1 cellular context compared by ENCODE assay signal in the genomic region with DNA sequence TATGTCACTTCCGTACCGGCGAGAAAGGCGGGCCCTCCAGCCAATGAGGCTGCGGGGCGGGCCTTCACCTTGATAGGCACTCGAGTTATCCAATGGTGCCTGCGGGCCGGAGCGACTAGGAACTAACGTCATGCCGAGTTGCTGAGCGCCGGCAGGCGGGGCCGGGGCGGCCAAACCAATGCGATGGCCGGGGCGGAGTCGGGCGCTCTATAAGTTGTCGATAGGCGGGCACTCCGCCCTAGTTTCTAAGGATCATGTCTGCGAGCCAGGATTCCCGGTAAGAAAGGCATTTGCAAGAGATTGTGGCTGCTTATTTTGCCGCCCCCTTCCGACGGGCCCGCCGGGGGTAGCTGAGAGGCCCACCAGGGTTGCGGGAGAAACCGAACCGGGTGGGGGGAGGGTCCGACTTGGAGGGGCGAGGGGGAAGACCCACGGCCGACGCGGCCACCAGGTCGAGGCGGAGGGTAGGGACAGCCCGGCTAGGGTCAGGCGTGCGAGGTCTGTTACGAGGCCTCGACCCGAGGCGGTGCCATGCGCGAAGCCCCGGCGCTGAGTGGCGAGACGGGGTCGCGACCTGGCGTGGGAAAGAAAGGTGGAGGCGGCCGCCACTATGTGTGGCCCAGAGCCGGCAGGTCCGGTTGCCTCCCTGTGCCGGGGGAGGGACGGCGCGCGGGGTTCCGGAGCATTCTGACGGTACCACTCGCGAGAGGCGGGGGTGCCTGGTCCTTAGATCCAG.
TF ChIP-seq lines count a peak whose summit lies in the region.

No MANE protein-coding gene starts in this region.

TF ChIP-seq in WTC11, 78 proteins besides CTCF, POLR2A, EP300 and RAD21 (continued from another document):
- TF ChIP-seq, protein P1, sequence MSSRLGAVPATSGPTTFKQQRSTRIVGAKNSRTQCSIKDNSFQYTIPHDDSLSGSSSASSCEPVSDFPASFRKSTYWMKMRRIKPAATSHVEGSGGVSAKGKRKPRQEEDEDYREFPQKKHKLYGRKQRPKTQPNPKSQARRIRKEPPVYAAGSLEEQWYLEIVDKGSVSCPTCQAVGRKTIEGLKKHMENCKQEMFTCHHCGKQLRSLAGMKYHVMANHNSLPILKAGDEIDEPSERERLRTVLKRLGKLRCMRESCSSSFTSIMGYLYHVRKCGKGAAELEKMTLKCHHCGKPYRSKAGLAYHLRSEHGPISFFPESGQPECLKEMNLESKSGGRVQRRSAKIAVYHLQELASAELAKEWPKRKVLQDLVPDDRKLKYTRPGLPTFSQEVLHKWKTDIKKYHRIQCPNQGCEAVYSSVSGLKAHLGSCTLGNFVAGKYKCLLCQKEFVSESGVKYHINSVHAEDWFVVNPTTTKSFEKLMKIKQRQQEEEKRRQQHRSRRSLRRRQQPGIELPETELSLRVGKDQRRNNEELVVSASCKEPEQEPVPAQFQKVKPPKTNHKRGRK (CRISPR knock-in tag; IDR thresholded peaks at IDR 0.05; ENCODE audit: borderline replicate concordance), result no peak
- TF ChIP-seq, protein P2, sequence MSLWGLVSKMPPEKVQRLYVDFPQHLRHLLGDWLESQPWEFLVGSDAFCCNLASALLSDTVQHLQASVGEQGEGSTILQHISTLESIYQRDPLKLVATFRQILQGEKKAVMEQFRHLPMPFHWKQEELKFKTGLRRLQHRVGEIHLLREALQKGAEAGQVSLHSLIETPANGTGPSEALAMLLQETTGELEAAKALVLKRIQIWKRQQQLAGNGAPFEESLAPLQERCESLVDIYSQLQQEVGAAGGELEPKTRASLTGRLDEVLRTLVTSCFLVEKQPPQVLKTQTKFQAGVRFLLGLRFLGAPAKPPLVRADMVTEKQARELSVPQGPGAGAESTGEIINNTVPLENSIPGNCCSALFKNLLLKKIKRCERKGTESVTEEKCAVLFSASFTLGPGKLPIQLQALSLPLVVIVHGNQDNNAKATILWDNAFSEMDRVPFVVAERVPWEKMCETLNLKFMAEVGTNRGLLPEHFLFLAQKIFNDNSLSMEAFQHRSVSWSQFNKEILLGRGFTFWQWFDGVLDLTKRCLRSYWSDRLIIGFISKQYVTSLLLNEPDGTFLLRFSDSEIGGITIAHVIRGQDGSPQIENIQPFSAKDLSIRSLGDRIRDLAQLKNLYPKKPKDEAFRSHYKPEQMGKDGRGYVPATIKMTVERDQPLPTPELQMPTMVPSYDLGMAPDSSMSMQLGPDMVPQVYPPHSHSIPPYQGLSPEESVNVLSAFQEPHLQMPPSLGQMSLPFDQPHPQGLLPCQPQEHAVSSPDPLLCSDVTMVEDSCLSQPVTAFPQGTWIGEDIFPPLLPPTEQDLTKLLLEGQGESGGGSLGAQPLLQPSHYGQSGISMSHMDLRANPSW (CRISPR knock-in tag; conservative IDR thresholded peaks at IDR 0.05; ENCODE audit: low read depth), result no peak
- TF ChIP-seq SMAD3 (CRISPR knock-in tag; IDR thresholded peaks at IDR 0.05; ENCODE audit: borderline replicate concordance), result peak; percentile 9; the same call in 1 of the 2 replicates
- no peak for TF ChIP-seq ZNF423 (CRISPR knock-in tag; IDR thresholded peaks at IDR 0.05)
- TF ChIP-seq RORB (CRISPR knock-in tag; IDR thresholded peaks at IDR 0.05), result peak; percentile 77; the same call in 1 of the 2 replicates
- TF ChIP-seq, protein P3, sequence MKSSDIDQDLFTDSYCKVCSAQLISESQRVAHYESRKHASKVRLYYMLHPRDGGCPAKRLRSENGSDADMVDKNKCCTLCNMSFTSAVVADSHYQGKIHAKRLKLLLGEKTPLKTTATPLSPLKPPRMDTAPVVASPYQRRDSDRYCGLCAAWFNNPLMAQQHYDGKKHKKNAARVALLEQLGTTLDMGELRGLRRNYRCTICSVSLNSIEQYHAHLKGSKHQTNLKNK (CRISPR knock-in tag; IDR thresholded peaks at IDR 0.05), result peak; percentile 33; the same call in 1 of the 2 replicates
